29 cellular contexts compared by ENCODE assay signal in the genomic region with DNA sequence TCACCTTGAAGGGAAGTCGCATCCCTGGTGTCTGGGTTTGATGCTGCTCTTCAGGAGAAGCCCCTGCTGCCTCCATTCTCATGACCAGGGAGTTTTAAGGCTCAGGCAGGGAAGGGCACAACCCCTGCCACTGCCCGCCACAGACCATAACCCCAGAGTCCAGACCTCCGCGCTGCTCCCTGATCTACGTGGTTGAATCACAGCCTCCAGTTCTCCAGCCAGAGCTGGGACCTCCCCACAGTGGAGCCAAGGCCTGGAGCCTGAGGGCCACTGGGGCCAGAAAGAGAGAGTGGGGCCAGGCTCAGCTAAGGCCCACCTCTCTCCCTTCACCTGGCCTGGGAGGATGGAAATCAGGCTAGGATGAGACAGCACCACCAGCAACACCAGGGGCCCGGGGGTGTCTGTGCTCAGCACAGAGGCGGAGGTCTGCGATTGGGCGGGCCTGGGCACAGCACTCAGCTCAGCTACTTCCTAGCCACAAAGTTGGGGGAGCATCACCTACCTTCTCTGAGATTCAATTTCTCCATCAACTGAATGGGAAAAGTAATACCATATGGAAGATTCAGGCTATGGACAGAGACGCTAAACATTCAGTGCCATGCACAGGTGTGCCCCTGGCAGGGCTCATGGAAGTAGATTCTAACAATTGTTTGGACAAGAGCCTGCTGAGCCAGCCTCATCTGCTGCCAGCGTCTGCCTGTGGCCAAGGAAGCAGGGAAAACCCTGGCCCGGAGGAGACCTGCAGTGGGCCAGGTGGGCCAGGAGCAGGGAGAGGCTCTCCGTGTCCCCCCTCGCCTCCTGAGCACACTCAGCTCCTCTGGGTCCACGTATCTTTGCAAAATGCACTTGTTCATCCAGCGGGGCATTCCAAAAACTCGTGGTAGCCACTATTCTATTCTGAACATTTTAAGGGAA.
DNase-seq lines count a peak whose midpoint lies in the region; ATAC-seq and TF ChIP-seq lines count a peak whose summit lies in the region.
"Had no signal": no experiment of that assay in that cellular context is flagged by ENCODE, and none has a peak within 500 bp of the region (broad histone marks: within the 10 kb centered on the region; RNA-seq: fewer than 3 reads in every experiment).

No MANE protein-coding gene starts in this region.

- H3K27ac ChIP-seq in endodermal cell (ENCODE audit: low read depth, low read length) (no peak overlapping the region), spleen (no peak overlapping the region)
- H3K27ac ChIP-seq: parathyroid adenoma, tibial nerve had no signal

- H3K36me3 ChIP-seq in endodermal cell (ENCODE audit: control insufficient read depth, insufficient read depth, low read length) (no peaks in the 10 kb centered on the region), spleen (no peaks in the 10 kb centered on the region)
- H3K36me3 ChIP-seq: tibial nerve had no signal

- no peak for TF ChIP-seq CTCF in endodermal cell (conservative IDR thresholded peaks at IDR 0.05)
- TF ChIP-seq CTCF in spleen (IDR thresholded peaks at IDR 0.05 in 8 of 11, conservative IDR thresholded peaks at IDR 0.05 in 3 of 11) = no peak

- no peak overlapping the region for H3K9ac ChIP-seq in endodermal cell (ENCODE audit: extremely low read depth, low read length, poor library complexity, severe bottlenecking)
- H3K9ac ChIP-seq: parathyroid adenoma had no signal

- H3K4me3 ChIP-seq in endodermal cell (ENCODE audit: low read length) (no peak overlapping the region), spleen (no peak overlapping the region)
- H3K4me3 ChIP-seq: GM23338, tibial nerve had no signal

- H3K27me3 ChIP-seq in endodermal cell (ENCODE audit: control insufficient read depth, insufficient read depth, low read length, poor library complexity, severe bottlenecking) (no peaks in the 10 kb centered on the region), spleen (replicated peaks in 1 of 7) (no peaks in the 10 kb centered on the region)
- H3K27me3 ChIP-seq: tibial nerve had no signal

- in situ Hi-C loops in G401 (cut with HindIII; ENCODE audit: low sequenced_read_pairs) = no loop called here

- intact Hi-C loops in spleen (cut with DNase I; ENCODE audit: low total_unique reads) = no loop called here

- no peaks in the 10 kb centered on the region for H3K9me3 Mint-ChIP-seq in endodermal cell
- H3K9me3 Mint-ChIP-seq: activated naive CD8-positive, alpha-beta T cell treated with anti-CD3 and anti-CD28 coated beads for 36 hours had no signal

- no peak overlapping the region for H3K27ac Mint-ChIP-seq in endodermal cell
- H3K27ac Mint-ChIP-seq: activated CD4-positive, alpha-beta memory T cell treated with anti-CD3 and anti-CD28 coated beads, Interleukin-2, amount 10 ng/mL, durations not matched to agents 7 days and 5 days; activated naive CD8-positive, alpha-beta T cell treated with anti-CD3 and anti-CD28 coated beads for 36 hours; GM23338; IgD-negative memory B cell had no signal

- H3K4me1 ChIP-seq in endodermal cell (ENCODE audit: control insufficient read depth, insufficient read depth, low read length) (no peaks in the 10 kb centered on the region), spleen (peaks cover 0 to 9% (median 0%) of the 10 kb centered on the region in 6 donors)

- DNase-seq in G401 (ENCODE audit: low spot score) = peak; percentile 84
- peak; percentile 28 for DNase-seq in NCI-H345 (lab: John Stamatoyannopoulos, UW)
- DNase-seq in endodermal cell = peak; percentile 37
- DNase-seq in spleen = peak; percentile 64
- DNase-seq in NCI-H2107 (lab: John Stamatoyannopoulos, UW) = no peak
- DNase-seq in NCI-H2029 treated with DMSO at 0.1 percent for 48 hours (lab: John Stamatoyannopoulos, UW) = no peak
- DNase-seq: activated CD4-positive, alpha-beta memory T cell treated with anti-CD3 and anti-CD28 coated beads, Interleukin-2, amount 10 ng/mL, durations not matched to agents 7 days and 5 days; activated CD4-positive, alpha-beta T cell treated with anti-CD3 and anti-CD28 coated beads for 1 hour; activated naive CD8-positive, alpha-beta T cell treated with anti-CD3 and anti-CD28 coated beads for 36 hours; activated T-cell treated with anti-CD3 and anti-CD28 coated beads for 4 hours; anterior cingulate cortex; effector memory CD4-positive, alpha-beta T cell; hypothalamus; NCI-H1048; NCI-H1694; NCI-H2171 treated with DMSO at 0.1 percent for 48 hours; NCI-H526; right cardiac atrium; SHP77; stimulated activated CD4-positive, alpha-beta T cell treated with anti-CD3 and anti-CD28 coated beads, Interleukin-12 subunit alpha, Interleukin-12 subunit beta, amount 100 ng/mL, for 4 hours; stimulated activated CD4-positive, alpha-beta T cell treated with anti-CD3 and anti-CD28 coated beads, Interleukin-4, amount 100 ng/mL, for 1 hour; T-helper 2 cell had no signal

- no peak overlapping the region for H3K4me3 Mint-ChIP-seq in endodermal cell
- H3K4me3 Mint-ChIP-seq: activated CD4-positive, alpha-beta memory T cell treated with anti-CD3 and anti-CD28 coated beads, Interleukin-2, amount 10 ng/mL, durations not matched to agents 7 days and 5 days; activated naive CD8-positive, alpha-beta T cell treated with anti-CD3 and anti-CD28 coated beads for 36 hours; GM23338; IgD-negative memory B cell had no signal

- ATAC-seq in GM21825 (IDR thresholded peaks at IDR 0.05; ENCODE audit: unreplicated experiment) = no peak
- ATAC-seq: GM23338, left colon, Panc1, right cardiac atrium had no signal

- 86 to 91% methylated on average over 10 to 17 of the region's 17 CpGs for WGBS in endodermal cell (ENCODE audit: insufficient coverage in 1 of 2, insufficient read length in 1 of 2), 2 experiments
- 80 to 92% (median 84%) methylated on average over 12 to 17 of the region's 17 CpGs for WGBS in spleen, 5 donors

- no peaks in the 10 kb centered on the region for H3K27me3 Mint-ChIP-seq in endodermal cell (ENCODE audit: insufficient read depth)
- H3K27me3 Mint-ChIP-seq: activated CD4-positive, alpha-beta memory T cell treated with anti-CD3 and anti-CD28 coated beads, Interleukin-2, amount 10 ng/mL, durations not matched to agents 7 days and 5 days had no signal

- H3K9me3 ChIP-seq in endodermal cell (ENCODE audit: control insufficient read depth, low read length) (no peaks in the 10 kb centered on the region), spleen (peaks cover 0 to 4% (median 0%) of the 10 kb centered on the region in 8 donors)
- H3K9me3 ChIP-seq: tibial nerve had no signal

- no peak for TF ChIP-seq POLR2A in spleen (IDR thresholded peaks at IDR 0.05)

- no peaks in the 10 kb centered on the region for H3K36me3 Mint-ChIP-seq in endodermal cell (ENCODE audit: low read depth)
- H3K36me3 Mint-ChIP-seq: activated naive CD8-positive, alpha-beta T cell treated with anti-CD3 and anti-CD28 coated beads for 36 hours; IgD-negative memory B cell had no signal

- no peaks in the 10 kb centered on the region for H3K4me1 Mint-ChIP-seq in endodermal cell
- H3K4me1 Mint-ChIP-seq: activated CD4-positive, alpha-beta memory T cell treated with anti-CD3 and anti-CD28 coated beads, Interleukin-2, amount 10 ng/mL, durations not matched to agents 7 days and 5 days; activated naive CD8-positive, alpha-beta T cell treated with anti-CD3 and anti-CD28 coated beads for 36 hours; GM23338; IgD-negative memory B cell had no signal

Comparison
In these comparisons a context has a peak if more than half of its experiments do, and no peak if none do; other contexts are left out.
1. DNase-seq: peak in G401 (single experiment), NCI-H345 (single experiment), endodermal cell (single experiment) and spleen (single experiment); none in NCI-H2107 (single experiment) and NCI-H2029 treated with DMSO at 0.1 percent for 48 hours (single experiment).